8 cellular contexts compared by ENCODE assay signal in genomic region chr2:3558205-3559014, GRCh38. TPM values are rescaled to one million over a fixed set of nuclear protein-coding genes. Genes with fewer than 3 reads are reported as not detected.
DNase-seq lines count a peak whose midpoint lies in the region; ATAC-seq, FAIRE-seq and TF ChIP-seq lines count a peak whose summit lies in the region.

RNASEH1 (minus strand) TSS chr2:3558333; CDS start chr2:3558260, 73 bp downstream.

- peak; percentile 93 for DNase-seq in AG04449 (ENCODE audit: low read depth, low spot score)
- peak; percentile 93 for DNase-seq in NCI-H2227 treated with DMSO at 0.1 percent for 48 hours (lab: John Stamatoyannopoulos, UW)
- peak; percentile 93 for DNase-seq in bronchial epithelial cell (ENCODE audit: low read depth)

- H3K4me3 ChIP-seq in AG04449 (ENCODE audit: low read depth, low read length) (peak within 1 kb of the TSS; percentile 91), WI38 (ENCODE audit: low read depth, low read length) (peak within 1 kb of the TSS; percentile 77), bronchial epithelial cell (ENCODE audit: low read depth, low read length) (peak within 1 kb of the TSS; percentile 91), iPS-20b (ENCODE audit: low read length) (peak within 1 kb of the TSS; percentile 91), skin epidermis (peak within 1 kb of the TSS; percentile 80 to 99 (median 95))

- H3K36me3 ChIP-seq in bronchial epithelial cell (ENCODE audit: control insufficient read depth, insufficient read depth, low read length) (peaks cover 9% of the 10 kb centered on the region), iPS-20b (ENCODE audit: insufficient read depth, low read depth, low read length) (peaks cover 43% of the 10 kb centered on the region)

- FAIRE-seq in bronchial epithelial cell (lab: Jason Lieb, UNC), result no peak

- ATAC-seq in GM18907 (IDR thresholded peaks at IDR 0.05; ENCODE audit: unreplicated experiment), result peak; percentile 97
- peak; percentile 97 for ATAC-seq in HG03159 (IDR thresholded peaks at IDR 0.05; ENCODE audit: unreplicated experiment)

- H3K27ac ChIP-seq in iPS-20b (ENCODE audit: low read length) (peak within 1 kb of the TSS; percentile 79), skin epidermis (peak within 1 kb of the TSS; percentile 60 to 99 (median 94))

- CTCF ChIA-PET in AG04449 (lab: Yijun Ruan, JAX), result interaction anchor here (0.6 to 2.6 kb wide), 7 partner anchors 10 to 134 kb away, joined by 3 to 7 read pairs (median 3); no protein-coding TSS in a partner anchor

- H3K27me3 ChIP-seq in bronchial epithelial cell (ENCODE audit: control insufficient read depth, insufficient read depth, low read length) (no peaks in the 10 kb centered on the region), iPS-20b (ENCODE audit: insufficient read depth, low read length) (no peaks in the 10 kb centered on the region)

- peaks cover 5% of the 10 kb centered on the region; the same call in 1 of the 2 replicates for H3K4me1 ChIP-seq in iPS-20b (ENCODE audit: insufficient read depth, low read length)

- POLR2A ChIA-PET in AG04449 (lab: Yijun Ruan, JAX), result interaction anchor here (0.6 to 1.8 kb wide), 11 partner anchors 12 to 172 kb away, joined by 3 to 10 read pairs (median 4); partner anchors contain the start of gene RPS7

- H3K9me3 ChIP-seq in iPS-20b (ENCODE audit: insufficient read depth, low read depth, low read length), result no peaks in the 10 kb centered on the region

- H3K9ac ChIP-seq in iPS-20b (ENCODE audit: low read depth, low read length), result peak within 1 kb of the TSS; percentile 91

- no peak for TF ChIP-seq CTCF in AG04449 (IDR thresholded peaks at IDR 0.05; ENCODE audit: insufficient read depth, low read length, missing control alignments)
- TF ChIP-seq CTCF in WI38 (IDR thresholded peaks at IDR 0.05; ENCODE audit: low read depth, low read length), result no peak
- no peak for TF ChIP-seq CTCF in bronchial epithelial cell (IDR thresholded peaks at IDR 0.05; ENCODE audit: insufficient read depth, low read length, severe bottlenecking)

RNA-seq across cellular contexts. Expression of gene RNASEH1, which starts in this region (rescaled TPM):
- total RNA-seq in bronchial epithelial cell, result 43.1 and 51.9 TPM in 2 replicates

Comparison
In these comparisons a context has a peak if more than half of its experiments do, and no peak if none do; other contexts are left out.
1. Peak in every context shown above with its lines: DNase-seq, ATAC-seq, H3K4me3 ChIP-seq and H3K27ac ChIP-seq.